ENCODE assay signal across 1 cellular context in the genomic region with DNA sequence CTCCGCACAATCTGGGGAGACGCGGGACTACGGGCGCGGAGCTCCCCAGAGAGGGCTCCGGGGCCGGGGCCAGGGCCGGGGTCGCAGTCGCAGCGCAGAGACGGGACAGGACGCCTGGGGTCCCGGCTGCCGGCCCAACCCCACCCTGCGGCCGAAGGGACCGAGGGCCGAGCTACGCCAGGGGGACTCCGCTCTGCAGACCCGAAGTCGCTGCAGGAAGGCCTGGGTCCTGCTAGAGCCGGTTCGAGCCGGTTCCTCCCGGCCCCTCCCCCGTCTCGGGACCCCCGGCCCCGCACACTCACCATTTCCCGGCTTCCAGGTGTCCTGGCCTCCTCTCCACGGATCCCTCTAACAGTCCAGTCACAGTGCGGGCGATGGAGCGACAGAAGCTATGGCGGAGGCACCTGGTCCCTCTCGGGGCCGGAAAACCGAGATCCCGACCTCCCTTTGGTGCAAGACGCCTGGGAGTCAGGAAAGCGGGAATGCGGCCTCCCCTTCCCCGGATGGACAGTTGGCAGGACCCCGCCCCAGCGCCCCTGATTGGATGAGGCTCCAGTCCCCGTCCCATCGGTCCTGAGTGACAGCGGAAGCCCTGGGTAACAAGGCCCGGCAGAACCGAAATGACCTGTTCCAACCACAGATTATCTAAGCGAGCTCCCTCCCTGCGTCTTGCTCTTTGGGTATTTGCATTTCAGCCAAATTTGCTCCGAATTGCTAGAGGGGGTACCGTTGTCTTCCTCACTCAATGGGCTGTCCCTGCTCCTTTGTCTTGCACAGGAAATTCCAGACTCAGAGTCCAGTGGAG.
A peak's percentile ranks its signal among the peaks of the same experiment; 100 is the strongest.
TF ChIP-seq lines count a peak whose summit lies in the region.

A gene (minus strand): TSS at position 481 of the 805 bp plus-strand sequence. CDS start 176 bp downstream, at position 305.

TF ChIP-seq in HepG2, 621 proteins besides CTCF, POLR2A, EP300 and RAD21 (continued from another document and continues in another):
- TF ChIP-seq IRF2 (CRISPR knock-in tag; IDR thresholded peaks at IDR 0.05) (peak; percentile 35; the same call in 1 of the 2 replicates), YEATS4 (CRISPR knock-in tag; IDR thresholded peaks at IDR 0.05; ENCODE audit: borderline replicate concordance) (peak; percentile 69), KDM4B (CRISPR knock-in tag; IDR thresholded peaks at IDR 0.05) (no peak), ZNF292 (CRISPR knock-in tag; IDR thresholded peaks at IDR 0.05; ENCODE audit: borderline replicate concordance, low read depth) (peak; percentile 52; the same call in 1 of the 2 replicates), ZNF205 (CRISPR knock-in tag; IDR thresholded peaks at IDR 0.05) (no peak), FOXM1 (CRISPR knock-in tag; IDR thresholded peaks at IDR 0.05) (no peak), KDM3A (CRISPR knock-in tag; IDR thresholded peaks at IDR 0.05; ENCODE audit: low read depth) (no peak), ZNF138 (CRISPR knock-in tag; IDR thresholded peaks at IDR 0.05; ENCODE audit: low read depth) (no peak), NR1H2 (CRISPR knock-in tag; IDR thresholded peaks at IDR 0.05; ENCODE audit: borderline replicate concordance, low read depth) (0 out of 2 replicates have a peak, but pooled peaks have one; percentile 55), GZF1 (CRISPR knock-in tag; IDR thresholded peaks at IDR 0.05) (0 out of 2 replicates have a peak, but pooled peaks have one; percentile 28), ATRX (CRISPR knock-in tag; IDR thresholded peaks at IDR 0.05; ENCODE audit: borderline replicate concordance) (no peak), ZBTB38 (CRISPR knock-in tag; IDR thresholded peaks at IDR 0.05) (peak; percentile 40; the same call in 1 of the 2 replicates), SOX13 (IDR thresholded peaks at IDR 0.05) (no peak), SOX13 (CRISPR knock-in tag; conservative IDR thresholded peaks at IDR 0.05 in 1 of 2, IDR thresholded peaks at IDR 0.05 in 1 of 2) (no peak), ZNF605 (CRISPR knock-in tag; IDR thresholded peaks at IDR 0.05) (peak; percentile 56; the same call in 1 of the 2 replicates), PITX1 (CRISPR knock-in tag; IDR thresholded peaks at IDR 0.05) (peak; percentile 67), EHMT2 (IDR thresholded peaks at IDR 0.05; ENCODE audit: borderline replicate concordance, low read depth, low read length) (no peak), FIP1L1 (IDR thresholded peaks at IDR 0.05; ENCODE audit: borderline replicate concordance, insufficient read depth, low read depth, low read length) (no peak), ZNF556 (CRISPR knock-in tag; IDR thresholded peaks at IDR 0.05; ENCODE audit: borderline replicate concordance) (no peak), RARG (CRISPR knock-in tag; IDR thresholded peaks at IDR 0.05; ENCODE audit: low read depth) (no peak), ZNF616 (CRISPR knock-in tag; IDR thresholded peaks at IDR 0.05; ENCODE audit: low read depth) (no peak), ZNF660 (CRISPR knock-in tag; IDR thresholded peaks at IDR 0.05; ENCODE audit: borderline replicate concordance, low read depth) (no peak), ZNF563 (CRISPR knock-in tag; IDR thresholded peaks at IDR 0.05) (peak; percentile 88), FLYWCH1 (CRISPR knock-in tag; IDR thresholded peaks at IDR 0.05) (no peak), ATF7 (IDR thresholded peaks at IDR 0.05) (no peak), ATF7 (CRISPR knock-in tag; IDR thresholded peaks at IDR 0.05) (peak; percentile 74; the same call in 1 of the 2 replicates), ZNF569 (CRISPR knock-in tag; IDR thresholded peaks at IDR 0.05; ENCODE audit: borderline replicate concordance) (no peak), HNRNPUL1 (IDR thresholded peaks at IDR 0.05; ENCODE audit: low read depth, low read length) (no peak), ZNF101 (CRISPR knock-in tag; IDR thresholded peaks at IDR 0.05; ENCODE audit: borderline replicate concordance, low read depth) (no peak), MAFF (IDR thresholded peaks at IDR 0.05; ENCODE audit: low read depth, low read length) (no peak), ZNF12 (CRISPR knock-in tag; IDR thresholded peaks at IDR 0.05) (0 out of 2 replicates have a peak, but pooled peaks have one; percentile 24), SPEN (CRISPR knock-in tag; IDR thresholded peaks at IDR 0.05; ENCODE audit: low read depth) (peak; percentile 58), FOXK1 (CRISPR knock-in tag; IDR thresholded peaks at IDR 0.05; ENCODE audit: borderline replicate concordance, low read depth) (no peak), ZNF775 (CRISPR knock-in tag; IDR thresholded peaks at IDR 0.05; ENCODE audit: borderline replicate concordance) (no peak), MZF1 (CRISPR knock-in tag; IDR thresholded peaks at IDR 0.05; ENCODE audit: borderline replicate concordance) (no peak), RXRB (CRISPR knock-in tag; IDR thresholded peaks at IDR 0.05; ENCODE audit: borderline replicate concordance) (no peak; the same call in 1 of the 2 replicates), ZNF878 (CRISPR knock-in tag; IDR thresholded peaks at IDR 0.05) (0 out of 2 replicates have a peak, but pooled peaks have one; percentile 61)
- TF ChIP-seq, protein P1, sequence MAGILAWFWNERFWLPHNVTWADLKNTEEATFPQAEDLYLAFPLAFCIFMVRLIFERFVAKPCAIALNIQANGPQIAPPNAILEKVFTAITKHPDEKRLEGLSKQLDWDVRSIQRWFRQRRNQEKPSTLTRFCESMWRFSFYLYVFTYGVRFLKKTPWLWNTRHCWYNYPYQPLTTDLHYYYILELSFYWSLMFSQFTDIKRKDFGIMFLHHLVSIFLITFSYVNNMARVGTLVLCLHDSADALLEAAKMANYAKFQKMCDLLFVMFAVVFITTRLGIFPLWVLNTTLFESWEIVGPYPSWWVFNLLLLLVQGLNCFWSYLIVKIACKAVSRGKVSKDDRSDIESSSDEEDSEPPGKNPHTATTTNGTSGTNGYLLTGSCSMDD (CRISPR knock-in tag; IDR thresholded peaks at IDR 0.05): no peak
- TF ChIP-seq, protein P2, sequence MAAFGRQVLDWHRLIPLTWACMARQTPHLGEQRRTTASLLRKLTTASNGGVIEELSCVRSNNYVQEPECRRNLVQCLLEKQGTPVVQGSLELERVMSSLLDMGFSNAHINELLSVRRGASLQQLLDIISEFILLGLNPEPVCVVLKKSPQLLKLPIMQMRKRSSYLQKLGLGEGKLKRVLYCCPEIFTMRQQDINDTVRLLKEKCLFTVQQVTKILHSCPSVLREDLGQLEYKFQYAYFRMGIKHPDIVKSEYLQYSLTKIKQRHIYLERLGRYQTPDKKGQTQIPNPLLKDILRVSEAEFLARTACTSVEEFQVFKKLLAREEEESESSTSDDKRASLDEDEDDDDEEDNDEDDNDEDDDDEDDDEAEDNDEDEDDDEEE (CRISPR knock-in tag; IDR thresholded peaks at IDR 0.05): 0 out of 2 replicates have a peak, but pooled peaks have one; percentile 70
- TF ChIP-seq, protein P3, sequence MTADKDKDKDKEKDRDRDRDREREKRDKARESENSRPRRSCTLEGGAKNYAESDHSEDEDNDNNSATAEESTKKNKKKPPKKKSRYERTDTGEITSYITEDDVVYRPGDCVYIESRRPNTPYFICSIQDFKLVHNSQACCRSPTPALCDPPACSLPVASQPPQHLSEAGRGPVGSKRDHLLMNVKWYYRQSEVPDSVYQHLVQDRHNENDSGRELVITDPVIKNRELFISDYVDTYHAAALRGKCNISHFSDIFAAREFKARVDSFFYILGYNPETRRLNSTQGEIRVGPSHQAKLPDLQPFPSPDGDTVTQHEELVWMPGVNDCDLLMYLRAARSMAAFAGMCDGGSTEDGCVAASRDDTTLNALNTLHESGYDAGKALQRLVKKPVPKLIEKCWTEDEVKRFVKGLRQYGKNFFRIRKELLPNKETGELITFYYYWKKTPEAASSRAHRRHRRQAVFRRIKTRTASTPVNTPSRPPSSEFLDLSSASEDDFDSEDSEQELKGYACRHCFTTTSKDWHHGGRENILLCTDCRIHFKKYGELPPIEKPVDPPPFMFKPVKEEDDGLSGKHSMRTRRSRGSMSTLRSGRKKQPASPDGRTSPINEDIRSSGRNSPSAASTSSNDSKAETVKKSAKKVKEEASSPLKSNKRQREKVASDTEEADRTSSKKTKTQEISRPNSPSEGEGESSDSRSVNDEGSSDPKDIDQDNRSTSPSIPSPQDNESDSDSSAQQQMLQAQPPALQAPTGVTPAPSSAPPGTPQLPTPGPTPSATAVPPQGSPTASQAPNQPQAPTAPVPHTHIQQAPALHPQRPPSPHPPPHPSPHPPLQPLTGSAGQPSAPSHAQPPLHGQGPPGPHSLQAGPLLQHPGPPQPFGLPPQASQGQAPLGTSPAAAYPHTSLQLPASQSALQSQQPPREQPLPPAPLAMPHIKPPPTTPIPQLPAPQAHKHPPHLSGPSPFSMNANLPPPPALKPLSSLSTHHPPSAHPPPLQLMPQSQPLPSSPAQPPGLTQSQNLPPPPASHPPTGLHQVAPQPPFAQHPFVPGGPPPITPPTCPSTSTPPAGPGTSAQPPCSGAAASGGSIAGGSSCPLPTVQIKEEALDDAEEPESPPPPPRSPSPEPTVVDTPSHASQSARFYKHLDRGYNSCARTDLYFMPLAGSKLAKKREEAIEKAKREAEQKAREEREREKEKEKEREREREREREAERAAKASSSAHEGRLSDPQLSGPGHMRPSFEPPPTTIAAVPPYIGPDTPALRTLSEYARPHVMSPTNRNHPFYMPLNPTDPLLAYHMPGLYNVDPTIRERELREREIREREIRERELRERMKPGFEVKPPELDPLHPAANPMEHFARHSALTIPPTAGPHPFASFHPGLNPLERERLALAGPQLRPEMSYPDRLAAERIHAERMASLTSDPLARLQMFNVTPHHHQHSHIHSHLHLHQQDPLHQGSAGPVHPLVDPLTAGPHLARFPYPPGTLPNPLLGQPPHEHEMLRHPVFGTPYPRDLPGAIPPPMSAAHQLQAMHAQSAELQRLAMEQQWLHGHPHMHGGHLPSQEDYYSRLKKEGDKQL (CRISPR knock-in tag; IDR thresholded peaks at IDR 0.05; ENCODE audit: low read depth): no peak
- TF ChIP-seq, protein P4, sequence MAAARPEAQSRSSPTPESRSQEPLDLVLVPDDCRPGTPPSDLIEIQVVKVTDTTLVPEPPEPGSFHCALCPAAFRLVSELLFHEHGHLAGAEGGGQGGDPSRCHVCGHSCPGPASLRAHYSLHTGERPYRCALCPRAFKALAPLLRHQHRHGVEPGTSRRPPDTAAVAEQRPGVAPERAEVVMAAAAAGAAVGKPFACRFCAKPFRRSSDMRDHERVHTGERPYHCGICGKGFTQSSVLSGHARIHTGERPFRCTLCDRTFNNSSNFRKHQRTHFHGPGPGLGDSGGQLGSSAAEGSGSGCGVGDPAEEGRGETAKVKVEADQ (CRISPR knock-in tag; IDR thresholded peaks at IDR 0.05; ENCODE audit: borderline replicate concordance): no peak
- TF ChIP-seq, protein P5, sequence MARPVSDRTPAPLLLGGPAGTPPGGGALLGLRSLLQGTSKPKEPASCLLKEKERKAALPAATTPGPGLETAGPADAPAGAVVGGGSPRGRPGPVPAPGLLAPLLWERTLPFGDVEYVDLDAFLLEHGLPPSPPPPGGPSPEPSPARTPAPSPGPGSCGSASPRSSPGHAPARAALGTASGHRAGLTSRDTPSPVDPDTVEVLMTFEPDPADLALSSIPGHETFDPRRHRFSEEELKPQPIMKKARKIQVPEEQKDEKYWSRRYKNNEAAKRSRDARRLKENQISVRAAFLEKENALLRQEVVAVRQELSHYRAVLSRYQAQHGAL (CRISPR knock-in tag; IDR thresholded peaks at IDR 0.05; ENCODE audit: not compliant biosample characterization): no peak
- TF ChIP-seq, protein P6, sequence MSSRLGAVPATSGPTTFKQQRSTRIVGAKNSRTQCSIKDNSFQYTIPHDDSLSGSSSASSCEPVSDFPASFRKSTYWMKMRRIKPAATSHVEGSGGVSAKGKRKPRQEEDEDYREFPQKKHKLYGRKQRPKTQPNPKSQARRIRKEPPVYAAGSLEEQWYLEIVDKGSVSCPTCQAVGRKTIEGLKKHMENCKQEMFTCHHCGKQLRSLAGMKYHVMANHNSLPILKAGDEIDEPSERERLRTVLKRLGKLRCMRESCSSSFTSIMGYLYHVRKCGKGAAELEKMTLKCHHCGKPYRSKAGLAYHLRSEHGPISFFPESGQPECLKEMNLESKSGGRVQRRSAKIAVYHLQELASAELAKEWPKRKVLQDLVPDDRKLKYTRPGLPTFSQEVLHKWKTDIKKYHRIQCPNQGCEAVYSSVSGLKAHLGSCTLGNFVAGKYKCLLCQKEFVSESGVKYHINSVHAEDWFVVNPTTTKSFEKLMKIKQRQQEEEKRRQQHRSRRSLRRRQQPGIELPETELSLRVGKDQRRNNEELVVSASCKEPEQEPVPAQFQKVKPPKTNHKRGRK (CRISPR knock-in tag; IDR thresholded peaks at IDR 0.05): 0 out of 2 replicates have a peak, but pooled peaks have one; percentile 34
- TF ChIP-seq, protein P7, sequence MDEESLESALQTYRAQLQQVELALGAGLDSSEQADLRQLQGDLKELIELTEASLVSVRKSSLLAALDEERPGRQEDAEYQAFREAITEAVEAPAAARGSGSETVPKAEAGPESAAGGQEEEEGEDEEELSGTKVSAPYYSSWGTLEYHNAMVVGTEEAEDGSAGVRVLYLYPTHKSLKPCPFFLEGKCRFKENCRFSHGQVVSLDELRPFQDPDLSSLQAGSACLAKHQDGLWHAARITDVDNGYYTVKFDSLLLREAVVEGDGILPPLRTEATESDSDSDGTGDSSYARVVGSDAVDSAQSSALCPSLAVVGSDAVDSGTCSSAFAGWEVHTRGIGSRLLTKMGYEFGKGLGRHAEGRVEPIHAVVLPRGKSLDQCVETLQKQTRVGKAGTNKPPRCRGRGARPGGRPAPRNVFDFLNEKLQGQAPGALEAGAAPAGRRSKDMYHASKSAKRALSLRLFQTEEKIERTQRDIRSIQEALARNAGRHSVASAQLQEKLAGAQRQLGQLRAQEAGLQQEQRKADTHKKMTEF (CRISPR knock-in tag; IDR thresholded peaks at IDR 0.05): peak; percentile 69; the same call in 1 of the 2 replicates
- TF ChIP-seq, protein P8, sequence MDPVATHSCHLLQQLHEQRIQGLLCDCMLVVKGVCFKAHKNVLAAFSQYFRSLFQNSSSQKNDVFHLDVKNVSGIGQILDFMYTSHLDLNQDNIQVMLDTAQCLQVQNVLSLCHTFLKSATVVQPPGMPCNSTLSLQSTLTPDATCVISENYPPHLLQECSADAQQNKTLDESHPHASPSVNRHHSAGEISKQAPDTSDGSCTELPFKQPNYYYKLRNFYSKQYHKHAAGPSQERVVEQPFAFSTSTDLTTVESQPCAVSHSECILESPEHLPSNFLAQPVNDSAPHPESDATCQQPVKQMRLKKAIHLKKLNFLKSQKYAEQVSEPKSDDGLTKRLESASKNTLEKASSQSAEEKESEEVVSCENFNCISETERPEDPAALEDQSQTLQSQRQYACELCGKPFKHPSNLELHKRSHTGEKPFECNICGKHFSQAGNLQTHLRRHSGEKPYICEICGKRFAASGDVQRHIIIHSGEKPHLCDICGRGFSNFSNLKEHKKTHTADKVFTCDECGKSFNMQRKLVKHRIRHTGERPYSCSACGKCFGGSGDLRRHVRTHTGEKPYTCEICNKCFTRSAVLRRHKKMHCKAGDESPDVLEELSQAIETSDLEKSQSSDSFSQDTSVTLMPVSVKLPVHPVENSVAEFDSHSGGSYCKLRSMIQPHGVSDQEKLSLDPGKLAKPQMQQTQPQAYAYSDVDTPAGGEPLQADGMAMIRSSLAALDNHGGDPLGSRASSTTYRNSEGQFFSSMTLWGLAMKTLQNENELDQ (CRISPR knock-in tag; IDR thresholded peaks at IDR 0.05; ENCODE audit: borderline replicate concordance): no peak
- TF ChIP-seq, protein P9, sequence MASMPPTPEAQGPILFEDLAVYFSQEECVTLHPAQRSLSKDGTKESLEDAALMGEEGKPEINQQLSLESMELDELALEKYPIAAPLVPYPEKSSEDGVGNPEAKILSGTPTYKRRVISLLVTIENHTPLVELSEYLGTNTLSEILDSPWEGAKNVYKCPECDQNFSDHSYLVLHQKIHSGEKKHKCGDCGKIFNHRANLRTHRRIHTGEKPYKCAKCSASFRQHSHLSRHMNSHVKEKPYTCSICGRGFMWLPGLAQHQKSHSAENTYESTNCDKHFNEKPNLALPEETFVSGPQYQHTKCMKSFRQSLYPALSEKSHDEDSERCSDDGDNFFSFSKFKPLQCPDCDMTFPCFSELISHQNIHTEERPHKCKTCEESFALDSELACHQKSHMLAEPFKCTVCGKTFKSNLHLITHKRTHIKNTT (CRISPR knock-in tag; IDR thresholded peaks at IDR 0.05): no peak
